ENCODE assay signal across 22 cellular contexts in the genomic region with DNA sequence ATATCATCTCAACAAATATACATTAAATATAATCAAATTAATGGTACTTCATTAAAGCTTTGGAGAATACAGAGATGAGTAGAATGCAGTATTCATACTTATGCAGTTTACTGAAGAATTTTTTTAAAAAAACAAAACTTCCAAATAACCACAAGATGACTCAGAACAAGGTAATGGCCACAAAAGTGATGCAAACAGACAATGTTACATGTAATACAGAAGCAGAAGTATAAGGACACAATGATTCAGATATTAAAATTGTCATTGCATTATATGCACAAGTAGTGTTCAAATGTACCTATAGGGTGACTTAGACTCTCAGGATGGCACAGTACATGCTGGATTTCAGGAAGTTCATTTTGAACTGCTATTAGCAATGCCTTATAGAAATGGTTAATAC.
DNase-seq lines count a peak whose midpoint lies in the region; ATAC-seq, FAIRE-seq and TF ChIP-seq lines count a peak whose summit lies in the region.
"Had no signal": no experiment of that assay in that cellular context is flagged by ENCODE, and none has a peak within 500 bp of the region (broad histone marks: within the 10 kb centered on the region; RNA-seq: fewer than 3 reads in every experiment).

No MANE protein-coding gene starts in this region.

- intact Hi-C loops in Caco-2 (cut with micrococcal nuclease; ENCODE audit: unreplicated experiment) = no loop called here
- intact Hi-C loops in kidney (cut with DNase I) = no loop called here

- DNase-seq in GM04504 (ENCODE audit: low read depth) (peak; percentile 4), NB4 (ENCODE audit: low read depth) (peak; percentile 3), astrocyte of the spinal cord (ENCODE audit: low read depth, low spot score) (peak; percentile 31), kidney tubule cell (ENCODE audit: low spot score) (peak; percentile 10), NCI-H1417 (lab: John Stamatoyannopoulos, UW) (no peak), Caco-2 (no peak), kidney (no peak)
- DNase-seq: activated naive CD8-positive, alpha-beta T cell treated with anti-CD3 and anti-CD28 coated beads, Interleukin-2, amount 50 U/mL, for 24 hours; DMS153; effector memory CD8-positive, alpha-beta T cell; foreskin melanocyte; left cardiac atrium; NCI-H1048; NCI-H2029 treated with DMSO at 0.1 percent for 48 hours; NCI-H510A; SIG-M5; T-helper 17 cell had no signal

- POLR2A ChIA-PET in Caco-2 (lab: Charles Lee) = no interaction called here

- H3K9ac ChIP-seq in kidney (ENCODE audit: low read length in 2 of 2) = no peak overlapping the region

- H3K27me3 ChIP-seq in Caco-2 (replicated peaks; ENCODE audit: control insufficient read depth, insufficient read depth, low read length) = no peaks in the 10 kb centered on the region

- H3K4me1 Mint-ChIP-seq in Caco-2 (ENCODE audit: low read depth, unreplicated experiment) = no peaks in the 10 kb centered on the region
- H3K4me1 Mint-ChIP-seq: activated naive CD8-positive, alpha-beta T cell treated with anti-CD3 and anti-CD28 coated beads, Interleukin-2, amount 50 U/mL, for 24 hours; central memory CD8-positive, alpha-beta T cell; T-helper 17 cell had no signal

- FAIRE-seq in kidney (lab: Jason Lieb, UNC) = no peak
- FAIRE-seq: H1 had no signal

- in situ Hi-C loops in astrocyte of the spinal cord (cut with HindIII; ENCODE audit: low sequenced_read_pairs) = no loop called here

- TF ChIP-seq POLR2A in NB4 (IDR thresholded peaks at IDR 0.05; ENCODE audit: extremely low read depth, insufficient read length) = no peak

- H3K9me3 ChIP-seq in Caco-2 (no peaks in the 10 kb centered on the region), kidney (ENCODE audit: control insufficient read depth in 1 of 2, low read length in 2 of 2) (no peaks in the 10 kb centered on the region)

- no peak for ATAC-seq in GM19467 (IDR thresholded peaks at IDR 0.05; ENCODE audit: unreplicated experiment)
- ATAC-seq: activated naive CD8-positive, alpha-beta T cell treated with anti-CD3 and anti-CD28 coated beads, Interleukin-2, amount 50 U/mL, for 24 hours; effector memory CD8-positive, alpha-beta T cell; left cardiac atrium; T-helper 17 cell had no signal

- no peak overlapping the region for H3K4me3 Mint-ChIP-seq in Caco-2 (ENCODE audit: unreplicated experiment)
- H3K4me3 Mint-ChIP-seq: activated naive CD8-positive, alpha-beta T cell treated with anti-CD3 and anti-CD28 coated beads, Interleukin-2, amount 50 U/mL, for 24 hours; central memory CD8-positive, alpha-beta T cell; effector memory CD8-positive, alpha-beta T cell; T-helper 17 cell had no signal

- H3K4me3 ChIP-seq in NB4 (ENCODE audit: low read depth, low read length) (no peak overlapping the region), astrocyte of the spinal cord (ENCODE audit: low read depth, low read length) (no peak overlapping the region), Caco-2 (ENCODE audit: low read depth, low read length) (no peak overlapping the region), kidney (ENCODE audit: low read length in 2 of 2) (no peak overlapping the region)

- TF ChIP-seq CTCF in NB4 (IDR thresholded peaks at IDR 0.05; ENCODE audit: low read depth, low read length) (no peak), astrocyte of the spinal cord (IDR thresholded peaks at IDR 0.05; ENCODE audit: low read depth, low read length) (no peak), Caco-2 (IDR thresholded peaks at IDR 0.05; ENCODE audit: insufficient read depth in 1 of 2, low read depth in 1 of 2, low read length in 1 of 2, severe bottlenecking in 1 of 2, unreplicated experiment in 1 of 2) (no peak), kidney (IDR thresholded peaks at IDR 0.05; ENCODE audit: borderline replicate concordance, extremely low read depth, insufficient read depth) (no peak)

- H3K27ac Mint-ChIP-seq in Caco-2 (ENCODE audit: unreplicated experiment) = no peak overlapping the region
- H3K27ac Mint-ChIP-seq: activated naive CD8-positive, alpha-beta T cell treated with anti-CD3 and anti-CD28 coated beads, Interleukin-2, amount 50 U/mL, for 24 hours; activated T-helper 2 cell treated with anti-CD3 and anti-CD28 coated beads, Interferon-gamma antibody, Interleukin-2, Interleukin-4, amounts not matched to agents 10 μg/mL and 5 μg/mL and 100 μg/mL, durations not matched to agents 14 hours and 24 hours and 36 hours; effector memory CD8-positive, alpha-beta T cell; T-helper 17 cell had no signal

- no peaks in the 10 kb centered on the region for H3K27me3 Mint-ChIP-seq in Caco-2 (ENCODE audit: insufficient read depth, unreplicated experiment)
- H3K27me3 Mint-ChIP-seq: activated naive CD8-positive, alpha-beta T cell treated with anti-CD3 and anti-CD28 coated beads, Interleukin-2, amount 50 U/mL, for 24 hours; central memory CD8-positive, alpha-beta T cell; effector memory CD8-positive, alpha-beta T cell; T-helper 17 cell had no signal

- BruUV-seq in Caco-2 (replicated peaks; lab: Mats Ljungman, UMichigan) = no TSS peak

- CTCF ChIA-PET in Caco-2 (lab: Charles Lee) = no interaction called here

- H3K36me3 ChIP-seq in Caco-2 (ENCODE audit: control insufficient read depth, insufficient read depth, low read length) = no peaks in the 10 kb centered on the region
- no peaks in the 10 kb centered on the region for H3K36me3 ChIP-seq in kidney (ENCODE audit: control insufficient read depth in 1 of 2, insufficient read depth in 2 of 2, low read length in 2 of 2)

- no peaks in the 10 kb centered on the region for H3K4me1 ChIP-seq in Caco-2
- no peaks in the 10 kb centered on the region for H3K4me1 ChIP-seq in kidney (ENCODE audit: control insufficient read depth in 1 of 2, insufficient read depth in 1 of 2, low read depth in 1 of 2, low read length in 2 of 2)

- no peak overlapping the region for H3K27ac ChIP-seq in kidney (ENCODE audit: low read depth in 2 of 2, low read length in 2 of 2)
- H3K27ac ChIP-seq: C4-2B had no signal

- H3K36me3 Mint-ChIP-seq in Caco-2 (ENCODE audit: insufficient read depth, unreplicated experiment) = no peaks in the 10 kb centered on the region

- H3K9me3 Mint-ChIP-seq in Caco-2 (ENCODE audit: unreplicated experiment) = no peaks in the 10 kb centered on the region
- H3K9me3 Mint-ChIP-seq: activated T-helper 2 cell treated with anti-CD3 and anti-CD28 coated beads, Interferon-gamma antibody, Interleukin-2, Interleukin-4, amounts not matched to agents 10 μg/mL and 5 μg/mL and 100 μg/mL, durations not matched to agents 14 hours and 24 hours and 36 hours; central memory CD8-positive, alpha-beta T cell had no signal

Comparison
In these comparisons a context has a peak if more than half of its experiments do, and no peak if none do; other contexts are left out.
1. DNase-seq: peak in GM04504 (single experiment), NB4 (single experiment), astrocyte of the spinal cord (single experiment) and kidney tubule cell (single experiment); none in NCI-H1417 (0 of 3), Caco-2 (0 of 2) and kidney (single experiment).